In genomic region chr1:182599339-182599738, GRCh38 we compare ENCODE assay signal across 9 cellular contexts. TPM values are rescaled to one million over a fixed set of nuclear protein-coding genes. Genes with fewer than 3 reads are reported as not detected.
DNase-seq lines count a peak whose midpoint lies in the region; ATAC-seq and TF ChIP-seq lines count a peak whose summit lies in the region.
"Had no signal": no experiment of that assay in that cellular context is flagged by ENCODE, and none has a peak within 500 bp of the region (broad histone marks: within the 10 kb centered on the region; RNA-seq: fewer than 3 reads in every experiment).

No MANE protein-coding gene starts in this region.

- H3K4me3 Mint-ChIP-seq in activated CD4-positive, alpha-beta T cell treated with anti-CD3 and anti-CD28 coated beads, Interleukin-2, amount 10 ng/mL, durations not matched to agents 7 days and 5 days, result no peak overlapping the region
- H3K4me3 Mint-ChIP-seq in MCF 10A (ENCODE audit: unreplicated experiment), result no peak overlapping the region
- H3K4me3 Mint-ChIP-seq: CD8-positive, alpha-beta memory T cell had no signal

- no peak for ATAC-seq in HG03439 (IDR thresholded peaks at IDR 0.05; ENCODE audit: unreplicated experiment)
- ATAC-seq in GM19463 (IDR thresholded peaks at IDR 0.05; ENCODE audit: unreplicated experiment), result no peak

- peaks cover 2% of the 10 kb centered on the region for H3K4me1 Mint-ChIP-seq in activated CD4-positive, alpha-beta T cell treated with anti-CD3 and anti-CD28 coated beads, Interleukin-2, amount 10 ng/mL, durations not matched to agents 7 days and 5 days
- peaks cover 8% of the 10 kb centered on the region for H3K4me1 Mint-ChIP-seq in MCF 10A (ENCODE audit: insufficient read depth, unreplicated experiment)

- H3K9me3 Mint-ChIP-seq in activated CD4-positive, alpha-beta T cell treated with anti-CD3 and anti-CD28 coated beads, Interleukin-2, amount 10 ng/mL, durations not matched to agents 7 days and 5 days, result no peaks in the 10 kb centered on the region
- no peaks in the 10 kb centered on the region for H3K9me3 Mint-ChIP-seq in MCF 10A (ENCODE audit: unreplicated experiment)
- H3K9me3 Mint-ChIP-seq: CD8-positive, alpha-beta memory T cell had no signal

- no peak overlapping the region for H3K27ac Mint-ChIP-seq in activated CD4-positive, alpha-beta T cell treated with anti-CD3 and anti-CD28 coated beads, Interleukin-2, amount 10 ng/mL, durations not matched to agents 7 days and 5 days
- H3K27ac Mint-ChIP-seq in MCF 10A (ENCODE audit: low read depth, unreplicated experiment), result no peak overlapping the region
- H3K27ac Mint-ChIP-seq: CD8-positive, alpha-beta memory T cell had no signal

- POLR2A ChIA-PET in activated CD4-positive, alpha-beta T cell treated with anti-CD3 and anti-CD28 coated beads, Interleukin-2, amount 10 ng/mL, durations not matched to agents 7 days and 5 days (lab: Charles Lee), result interaction anchor here (1.4 kb wide), 1 partner anchor 11 kb away, joined by 3 read pairs; no protein-coding TSS in a partner anchor
- POLR2A ChIA-PET in MCF 10A (lab: Yijun Ruan, JAX), result interaction anchor here (1.5 to 10.8 kb wide), 3 partner anchors 11 to 187 kb away, joined by 5 to 151 read pairs (median 6); partner anchors contain the start of genes NPL and RNASEL

- TF ChIP-seq CTCF in MCF 10A (IDR thresholded peaks at IDR 0.05; ENCODE audit: unreplicated experiment) (peak; percentile 67), retinal pigment epithelial cell (conservative IDR thresholded peaks at IDR 0.05; ENCODE audit: low read depth, low read length) (peak; percentile 50)

- intact Hi-C loops in MCF 10A (cut with micrococcal nuclease), result no loop called here

- no TSS peak for BruUV-seq in MCF 10A (replicated peaks; lab: Mats Ljungman, UMichigan)

- no peak overlapping the region for H3K4me3 ChIP-seq in retinal pigment epithelial cell (ENCODE audit: low read length)

- CTCF ChIA-PET in activated CD4-positive, alpha-beta T cell treated with anti-CD3 and anti-CD28 coated beads, Interleukin-2, amount 10 ng/mL, durations not matched to agents 7 days and 5 days (lab: Charles Lee), result interaction anchor here (0.7 to 15.9 kb wide), 5 partner anchors 8 to 198 kb away, joined by 3 to 238 read pairs (median 4); partner anchors contain the start of gene RNASEL
- CTCF ChIA-PET in MCF 10A (lab: Yijun Ruan, JAX), result interaction anchor here (0.6 to 23.4 kb wide), 13 partner anchors 10 to 514 kb away, joined by 3 to 991 read pairs (median 4); partner anchors contain the start of genes NPL and RNASEL

- peaks cover 12% of the 10 kb centered on the region for H3K27me3 Mint-ChIP-seq in activated CD4-positive, alpha-beta T cell treated with anti-CD3 and anti-CD28 coated beads, Interleukin-2, amount 10 ng/mL, durations not matched to agents 7 days and 5 days
- no peaks in the 10 kb centered on the region for H3K27me3 Mint-ChIP-seq in MCF 10A (ENCODE audit: insufficient read depth, unreplicated experiment)

- peaks cover 2% of the 10 kb centered on the region for H3K36me3 Mint-ChIP-seq in activated CD4-positive, alpha-beta T cell treated with anti-CD3 and anti-CD28 coated beads, Interleukin-2, amount 10 ng/mL, durations not matched to agents 7 days and 5 days (ENCODE audit: low read depth)
- H3K36me3 Mint-ChIP-seq in MCF 10A (ENCODE audit: insufficient read depth, unreplicated experiment), result no peaks in the 10 kb centered on the region

- DNase-seq in activated CD4-positive, alpha-beta T cell treated with anti-CD3 and anti-CD28 coated beads, Interleukin-2, amount 10 ng/mL, durations not matched to agents 7 days and 5 days, result peak; percentile 27
- no peak for DNase-seq in activated CD4-positive, alpha-beta T cell treated with anti-CD3 and anti-CD28 coated beads, Interleukin-2, amount 50 U/mL, for 4 hours
- DNase-seq in MV-4-11 (lab: John Stamatoyannopoulos, UW) (peak; percentile 11), MCF 10A (ENCODE audit: unreplicated experiment) (no peak), retinal pigment epithelial cell (ENCODE audit: low read depth) (no peak), cerebellar cortex (ENCODE audit: low spot score) (no peak)

RNA-seq across cellular contexts. Expression of gene RGS16, which starts 4.8 kb away (rescaled TPM):
- 1 to 10 TPM; 1.9 to 2.0 TPM for total RNA-seq in activated CD4-positive, alpha-beta T cell treated with anti-CD3 and anti-CD28 coated beads, Interleukin-2, amount 10 ng/mL, durations not matched to agents 7 days and 5 days
- total RNA-seq in MCF 10A (2022), result 11.9 and 13.7 TPM in 2 replicates

RNA-seq across cellular contexts. Expression of gene RNASEL, which starts 10.3 kb away (rescaled TPM):
- total RNA-seq in activated CD4-positive, alpha-beta T cell treated with anti-CD3 and anti-CD28 coated beads, Interleukin-2, amount 10 ng/mL, durations not matched to agents 7 days and 5 days, result 1 to 10 TPM; 6.7 to 7.3 TPM
- total RNA-seq in MCF 10A (2022), result 4.2 and 8.0 TPM in 2 replicates

Comparison
In these comparisons a context has a peak if more than half of its experiments do, and no peak if none do; other contexts are left out.
1. DNase-seq: peak in activated CD4-positive, alpha-beta T cell treated with anti-CD3 and anti-CD28 coated beads, Interleukin-2, amount 10 ng/mL, durations not matched to agents 7 days and 5 days (single experiment) and MV-4-11 (single experiment); none in activated CD4-positive, alpha-beta T cell treated with anti-CD3 and anti-CD28 coated beads, Interleukin-2, amount 50 U/mL, for 4 hours (0 of 2), MCF 10A (single experiment), retinal pigment epithelial cell (single experiment) and cerebellar cortex (single experiment).